In the genomic region with DNA sequence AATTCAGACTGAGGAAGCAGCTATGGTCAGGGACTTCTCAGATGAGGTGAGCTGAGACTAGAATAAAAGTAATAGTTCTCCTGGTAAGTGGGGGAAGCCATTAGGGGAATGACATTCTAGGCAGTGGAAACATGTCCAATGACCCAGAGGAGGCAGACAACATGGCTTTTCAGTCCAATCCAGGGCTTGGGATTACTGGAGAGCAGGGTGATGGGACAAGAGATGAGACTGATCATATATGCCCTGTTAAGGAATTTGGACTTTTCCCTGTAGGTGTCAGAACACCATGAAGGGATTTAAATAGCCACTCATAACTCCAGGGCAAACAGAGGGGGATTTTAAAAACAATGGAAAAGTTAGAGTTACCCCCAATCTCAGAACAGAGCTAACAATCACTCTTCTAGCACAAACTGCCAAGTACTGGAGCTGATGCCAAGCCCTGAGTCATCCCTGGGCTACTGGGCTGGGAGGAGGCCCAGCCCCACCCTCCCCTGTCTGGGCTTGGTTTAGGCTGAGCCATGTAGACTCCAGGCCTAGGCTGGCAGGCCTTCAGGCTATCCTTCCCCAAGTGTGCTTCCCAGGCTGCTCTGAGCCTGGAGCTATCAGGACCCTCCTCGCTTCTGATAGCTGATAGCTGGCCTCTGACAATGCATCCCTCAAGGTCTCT, we compare ENCODE assay signal across 2 cellular contexts.
TF ChIP-seq lines count a peak whose summit lies in the region.

No MANE protein-coding gene starts in this region.

TF ChIP-seq in A549, 52 proteins besides CTCF, POLR2A, EP300 and RAD21:
- TF ChIP-seq, protein P1, sequence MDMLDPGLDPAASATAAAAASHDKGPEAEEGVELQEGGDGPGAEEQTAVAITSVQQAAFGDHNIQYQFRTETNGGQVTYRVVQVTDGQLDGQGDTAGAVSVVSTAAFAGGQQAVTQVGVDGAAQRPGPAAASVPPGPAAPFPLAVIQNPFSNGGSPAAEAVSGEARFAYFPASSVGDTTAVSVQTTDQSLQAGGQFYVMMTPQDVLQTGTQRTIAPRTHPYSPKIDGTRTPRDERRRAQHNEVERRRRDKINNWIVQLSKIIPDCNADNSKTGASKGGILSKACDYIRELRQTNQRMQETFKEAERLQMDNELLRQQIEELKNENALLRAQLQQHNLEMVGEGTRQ (IDR thresholded peaks at IDR 0.05) = no peak
- TF ChIP-seq, protein P2, sequence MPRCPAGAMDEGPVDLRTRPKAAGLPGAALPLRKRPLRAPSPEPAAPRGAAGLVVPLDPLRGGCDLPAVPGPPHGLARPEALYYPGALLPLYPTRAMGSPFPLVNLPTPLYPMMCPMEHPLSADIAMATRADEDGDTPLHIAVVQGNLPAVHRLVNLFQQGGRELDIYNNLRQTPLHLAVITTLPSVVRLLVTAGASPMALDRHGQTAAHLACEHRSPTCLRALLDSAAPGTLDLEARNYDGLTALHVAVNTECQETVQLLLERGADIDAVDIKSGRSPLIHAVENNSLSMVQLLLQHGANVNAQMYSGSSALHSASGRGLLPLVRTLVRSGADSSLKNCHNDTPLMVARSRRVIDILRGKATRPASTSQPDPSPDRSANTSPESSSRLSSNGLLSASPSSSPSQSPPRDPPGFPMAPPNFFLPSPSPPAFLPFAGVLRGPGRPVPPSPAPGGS (IDR thresholded peaks at IDR 0.05) = no peak
- TF ChIP-seq ZSCAN20 (CRISPR knock-in tag; IDR thresholded peaks at IDR 0.05) = no peak
- no peak for TF ChIP-seq JUNB (IDR thresholded peaks at IDR 0.05)
- TF ChIP-seq, protein P3, sequence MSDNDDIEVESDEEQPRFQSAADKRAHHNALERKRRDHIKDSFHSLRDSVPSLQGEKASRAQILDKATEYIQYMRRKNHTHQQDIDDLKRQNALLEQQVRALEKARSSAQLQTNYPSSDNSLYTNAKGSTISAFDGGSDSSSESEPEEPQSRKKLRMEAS (IDR thresholded peaks at IDR 0.05) = 0 out of 2 replicates have a peak, but pooled peaks have one; percentile 35
- 0 out of 2 replicates have a peak, but pooled peaks have one; percentile 55 for TF ChIP-seq HOXB5 (CRISPR knock-in tag; IDR thresholded peaks at IDR 0.05)
- TF ChIP-seq MYC (IDR thresholded peaks at IDR 0.05; ENCODE audit: borderline replicate concordance, low read length) = no peak
- TF ChIP-seq FOSL2 (IDR thresholded peaks at IDR 0.05) = peak; percentile 33; the same call in 1 of the 2 replicates
- peak; percentile 57 for TF ChIP-seq FOSL2 (CRISPR knock-in tag; IDR thresholded peaks at IDR 0.05)
- TF ChIP-seq SMC3 (IDR thresholded peaks at IDR 0.05) = no peak
- TF ChIP-seq RARB (CRISPR knock-in tag; IDR thresholded peaks at IDR 0.05) = no peak
- TF ChIP-seq FOSB (CRISPR knock-in tag; IDR thresholded peaks at IDR 0.05) = no peak
- TF ChIP-seq EHF (CRISPR knock-in tag; IDR thresholded peaks at IDR 0.05) = no peak

TF ChIP-seq in IMR-90, 13 proteins besides CTCF, POLR2A, EP300 and RAD21:
- TF ChIP-seq, protein P4, sequence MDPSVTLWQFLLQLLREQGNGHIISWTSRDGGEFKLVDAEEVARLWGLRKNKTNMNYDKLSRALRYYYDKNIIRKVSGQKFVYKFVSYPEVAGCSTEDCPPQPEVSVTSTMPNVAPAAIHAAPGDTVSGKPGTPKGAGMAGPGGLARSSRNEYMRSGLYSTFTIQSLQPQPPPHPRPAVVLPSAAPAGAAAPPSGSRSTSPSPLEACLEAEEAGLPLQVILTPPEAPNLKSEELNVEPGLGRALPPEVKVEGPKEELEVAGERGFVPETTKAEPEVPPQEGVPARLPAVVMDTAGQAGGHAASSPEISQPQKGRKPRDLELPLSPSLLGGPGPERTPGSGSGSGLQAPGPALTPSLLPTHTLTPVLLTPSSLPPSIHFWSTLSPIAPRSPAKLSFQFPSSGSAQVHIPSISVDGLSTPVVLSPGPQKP (IDR thresholded peaks at IDR 0.05; ENCODE audit: borderline replicate concordance, low read depth, low read length) = no peak
- TF ChIP-seq MAZ (IDR thresholded peaks at IDR 0.05; ENCODE audit: borderline replicate concordance, low read depth, low read length) = peak; percentile 24; the same call in 1 of the 2 replicates
